Comparison of ENCODE assay signal across 8 cellular contexts in the genomic region with DNA sequence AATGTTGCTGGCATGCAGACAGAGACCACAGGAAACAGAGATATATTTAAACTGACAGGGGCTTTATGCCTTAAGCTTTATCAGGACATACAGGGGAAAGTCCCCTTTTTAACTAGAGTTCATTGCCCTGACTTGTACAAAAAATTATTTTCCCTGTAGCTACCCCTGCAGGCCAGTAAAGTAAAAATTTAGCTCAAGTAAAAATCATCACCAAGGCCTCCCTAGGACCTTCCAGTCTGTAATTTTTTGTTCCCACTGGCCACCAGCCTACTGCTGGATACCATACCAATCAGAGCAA.
DNase-seq lines count a peak whose midpoint lies in the region; ATAC-seq and TF ChIP-seq lines count a peak whose summit lies in the region.

No MANE protein-coding gene starts in this region.

- H3K27me3 ChIP-seq in psoas muscle (ENCODE audit: insufficient read depth in 3 of 3, low read length in 2 of 3), result no peaks in the 10 kb centered on the region
- H3K27me3 ChIP-seq in upper lobe of left lung, result no peaks in the 10 kb centered on the region

- H3K36me3 ChIP-seq in psoas muscle (ENCODE audit: insufficient read depth in 1 of 2, low read depth in 1 of 2) (no peaks in the 10 kb centered on the region), upper lobe of left lung (no peaks in the 10 kb centered on the region)

- ATAC-seq in GM18867 (IDR thresholded peaks at IDR 0.05; ENCODE audit: unreplicated experiment) (peak; percentile 68), psoas muscle (no peak), upper lobe of left lung (ENCODE audit: low FRiP score in 2 of 2) (no peak), esophagus mucosa (no peak)

- H3K4me1 ChIP-seq in psoas muscle, result no peaks in the 10 kb centered on the region
- peaks cover 0 to 5% (median 0%) of the 10 kb centered on the region in 4 donors for H3K4me1 ChIP-seq in upper lobe of left lung

- DNase-seq in NCI-H1092 (lab: John Stamatoyannopoulos, UW), result peak; percentile 16
- peak; percentile 86 for DNase-seq in dedifferentiated amniotic fluid mesenchymal stem cell (ENCODE audit: extremely low spot score)
- no peak for DNase-seq in psoas muscle
- DNase-seq in upper lobe of left lung, result no peak
- DNase-seq in T-helper 2 cell, result no peak
- DNase-seq in activated CD4-positive, alpha-beta T cell treated with anti-CD3 and anti-CD28 coated beads, Interleukin-2, amount 50 U/mL, for 1 hour, result no peak

- intact Hi-C loops in psoas muscle (cut with DNase I), result no loop called here

- TF ChIP-seq CTCF in psoas muscle (IDR thresholded peaks at IDR 0.05) (peak; percentile 19), upper lobe of left lung (IDR thresholded peaks at IDR 0.05) (no peak)

- H3K27ac ChIP-seq in psoas muscle, result no peak overlapping the region
- H3K27ac ChIP-seq in upper lobe of left lung, result no peak overlapping the region

- H3K4me3 ChIP-seq in psoas muscle (no peak overlapping the region), upper lobe of left lung (no peak overlapping the region)

- TF ChIP-seq EP300 in upper lobe of left lung (IDR thresholded peaks at IDR 0.05), result no peak

- no peaks in the 10 kb centered on the region for H3K9me3 ChIP-seq in psoas muscle
- no peaks in the 10 kb centered on the region for H3K9me3 ChIP-seq in upper lobe of left lung

- no peak for TF ChIP-seq POLR2A in upper lobe of left lung (IDR thresholded peaks at IDR 0.05)

Comparison
In these comparisons a context has a peak if more than half of its experiments do, and no peak if none do; other contexts are left out.
1. DNase-seq: peak in NCI-H1092 (single experiment) and dedifferentiated amniotic fluid mesenchymal stem cell (single experiment); none in psoas muscle (0 of 2), upper lobe of left lung (0 of 2), T-helper 2 cell (0 of 5) and activated CD4-positive, alpha-beta T cell treated with anti-CD3 and anti-CD28 coated beads, Interleukin-2, amount 50 U/mL, for 1 hour (single experiment).